In genomic region chr11:65355013-65355775, GRCh38 we compare ENCODE assay signal across 8 cellular contexts. TPM values are rescaled to one million over a fixed set of nuclear protein-coding genes. Genes with fewer than 3 reads are reported as not detected.
A peak's percentile ranks its signal among the peaks of the same experiment; 100 is the strongest.
DNase-seq lines count a peak whose midpoint lies in the region; ATAC-seq, FAIRE-seq and TF ChIP-seq lines count a peak whose summit lies in the region.

No MANE protein-coding gene starts in this region.

- peak; percentile 55 for DNase-seq in CD1c-positive myeloid dendritic cell (ENCODE audit: extremely low spot score)
- DNase-seq in IMR-90: no peak
- no peak for DNase-seq in RWPE2 (ENCODE audit: low spot score)
- peak; percentile 70 for DNase-seq in activated naive CD4-positive, alpha-beta T cell treated with anti-CD3 and anti-CD28 coated beads, Interleukin-2, amount 50 U/mL, for 16 hours
- DNase-seq in left ventricle myocardium superior: peak; percentile 51
- DNase-seq in small intestine: peak; percentile 51
- no peak for DNase-seq in medulla oblongata (ENCODE audit: extremely low spot score)

- peak overlapping the region; percentile 92 for H2AFZ ChIP-seq in IMR-90 (replicated peaks; ENCODE audit: low read length, poor library complexity)

- H3K4me1 ChIP-seq in IMR-90 (ENCODE audit: control insufficient read depth, insufficient read depth, low read length): peaks cover 8% of the 10 kb centered on the region
- no peaks in the 10 kb centered on the region for H3K4me1 ChIP-seq in RWPE2 (ENCODE audit: insufficient read depth, poor library complexity, severe bottlenecking)
- peaks cover 4 to 15% of the 10 kb centered on the region in 2 donors for H3K4me1 ChIP-seq in small intestine (ENCODE audit: control insufficient read depth in 2 of 2, insufficient read depth in 1 of 2, low read depth in 1 of 2, low read length in 1 of 2)

- no peak for TF ChIP-seq RAD21 in IMR-90 (IDR thresholded peaks at IDR 0.05; ENCODE audit: low read length)

- no peak for FAIRE-seq in small intestine (lab: Jason Lieb, UNC)

- TF ChIP-seq POLR2A in IMR-90 (IDR thresholded peaks at IDR 0.05; ENCODE audit: low read depth, low read length): no peak

- peak overlapping the region; percentile 98 for H3K4me2 ChIP-seq in IMR-90 (ENCODE audit: low read depth, low read length)

- no peak overlapping the region for H2BK120ac ChIP-seq in IMR-90 (ENCODE audit: low read depth, low read length)

- H3K79me1 ChIP-seq in IMR-90 (ENCODE audit: low read depth in 1 of 2, low read length in 2 of 2): 0 out of 4 replicates have a peak, but pooled peaks cover 0 to 4% of the 10 kb centered on the region in 2 experiments

- H2BK15ac ChIP-seq in IMR-90 (ENCODE audit: low read depth, low read length): no peak overlapping the region

- TF ChIP-seq CTCF in IMR-90 (conservative IDR thresholded peaks at IDR 0.05; ENCODE audit: low read depth, low read length): no peak
- TF ChIP-seq CTCF in RWPE2 (IDR thresholded peaks at IDR 0.05; ENCODE audit: poor library complexity, severe bottlenecking): no peak

- no peak overlapping the region for H2BK20ac ChIP-seq in IMR-90 (ENCODE audit: low read depth, low read length)

- H3K9me1 ChIP-seq in IMR-90 (ENCODE audit: insufficient read depth, low read length): peaks cover 9% of the 10 kb centered on the region; the same call in 1 of the 2 replicates

- H2BK5ac ChIP-seq in IMR-90 (ENCODE audit: low read depth, low read length, poor library complexity, severe bottlenecking): no peak overlapping the region

- CTCF ChIA-PET in IMR-90 (lab: Yijun Ruan, JAX): no interaction called here

- H4K5ac ChIP-seq in IMR-90 (ENCODE audit: low read depth, low read length): no peak overlapping the region

- WGBS in IMR-90 (ENCODE audit: extremely low coverage in 2 of 2, insufficient read length in 1 of 2), 2 experiments: 1% methylated on average over 34 of the region's 47 CpGs; no CpG with 5 or more reads in 1 of the 2 experiments
- WGBS in small intestine, 3 donors: 2 to 3% (median 2%) methylated on average over 36 to 47 of the region's 47 CpGs

- no peak overlapping the region for H3K4ac ChIP-seq in IMR-90 (ENCODE audit: low read depth, low read length)

- no peak overlapping the region for H4K8ac ChIP-seq in IMR-90 (ENCODE audit: low read depth in 2 of 2, low read length in 2 of 2)

- intact Hi-C loops in IMR-90 (cut with micrococcal nuclease) (no loop called here), left ventricle myocardium superior (cut with micrococcal nuclease) (no loop called here)

- H4K20me1 ChIP-seq in IMR-90 (ENCODE audit: insufficient read depth, low read length): peaks cover 15% of the 10 kb centered on the region

- no TSS peak for BruUV-seq in IMR-90 (replicated peaks; lab: Mats Ljungman, UMichigan)

- peaks cover 19% of the 10 kb centered on the region for H3K36me3 ChIP-seq in IMR-90 (ENCODE audit: control insufficient read depth, insufficient read depth, low read length)
- H3K36me3 ChIP-seq in RWPE2 (ENCODE audit: low read depth): peaks cover 24% of the 10 kb centered on the region
- peaks cover 6 to 9% of the 10 kb centered on the region in 2 donors for H3K36me3 ChIP-seq in small intestine (ENCODE audit: control insufficient read depth in 2 of 2, insufficient read depth in 2 of 2, low read length in 2 of 2)

- POLR2A ChIA-PET in IMR-90 (lab: Charles Lee; ENCODE audit: unreplicated experiment): interaction anchor here (2.8 kb wide), 1 partner anchor 144 kb away, joined by 10 read pairs; the partner anchor contains the start of gene MALAT1

- H4K91ac ChIP-seq in IMR-90 (ENCODE audit: insufficient read depth, low read depth, low read length): no peak overlapping the region

- 0 out of 2 replicates have a peak overlapping the region, but pooled peaks have one; percentile 40 for H3K9ac ChIP-seq in IMR-90 (ENCODE audit: low read depth, low read length)

- H3K14ac ChIP-seq in IMR-90 (replicated peaks; ENCODE audit: low read depth, low read length): no peak overlapping the region

- no peak overlapping the region for H3K23ac ChIP-seq in IMR-90 (ENCODE audit: low read depth, low read length)

- H3K4me3 ChIP-seq in IMR-90 (ENCODE audit: insufficient read depth, low read depth, low read length) (peak overlapping the region; percentile 72), RWPE2 (ENCODE audit: severe bottlenecking) (peak overlapping the region; percentile 44), small intestine (ENCODE audit: low read depth in 1 of 2, low read length in 2 of 2) (peak overlapping the region; percentile 59 to 68)

- H2AK5ac ChIP-seq in IMR-90 (ENCODE audit: low read depth, low read length): no peak overlapping the region

- no peak overlapping the region for H3K18ac ChIP-seq in IMR-90 (ENCODE audit: low read depth, low read length)

- ATAC-seq in GM21367 (IDR thresholded peaks at IDR 0.05; ENCODE audit: unreplicated experiment): peak; percentile 15
- no peak for ATAC-seq in IMR-90 (ENCODE audit: low read depth)
- ATAC-seq in RWPE2 (ENCODE audit: low read depth): no peak; the same call in 2 of the 3 replicates
- peak; percentile 4 for ATAC-seq in left ventricle myocardium superior

- no peak overlapping the region for H3K27ac ChIP-seq in IMR-90 (ENCODE audit: insufficient read depth, low read length)
- H3K27ac ChIP-seq in RWPE2 (ENCODE audit: poor library complexity, severe bottlenecking): no peak overlapping the region
- H3K27ac ChIP-seq in small intestine (ENCODE audit: low read depth in 1 of 2, low read length in 1 of 2): peak overlapping the region; percentile 30 to 79

- dilution Hi-C loops in IMR-90 (cut with HindIII; ENCODE audit: low sequenced_read_pairs, unreplicated experiment): no loop called here

- H3K9me3 ChIP-seq in IMR-90 (ENCODE audit: control insufficient read depth, insufficient read depth, low read length) (no peaks in the 10 kb centered on the region), RWPE2 (ENCODE audit: severe bottlenecking) (no peaks in the 10 kb centered on the region), small intestine (ENCODE audit: control insufficient read depth, low read depth) (no peaks in the 10 kb centered on the region)

- no peak overlapping the region for H3K56ac ChIP-seq in IMR-90 (ENCODE audit: extremely low read depth, insufficient read depth, low read length)

- H2AK9ac ChIP-seq in IMR-90 (replicated peaks; ENCODE audit: low read depth, low read length, poor library complexity): peak overlapping the region; percentile 81

- peaks cover 22% of the 10 kb centered on the region for H3K27me3 ChIP-seq in IMR-90 (ENCODE audit: control insufficient read depth, insufficient read depth, low read length)
- peaks cover 3% of the 10 kb centered on the region for H3K27me3 ChIP-seq in RWPE2 (ENCODE audit: insufficient read depth, poor library complexity, severe bottlenecking)
- H3K27me3 ChIP-seq in small intestine (ENCODE audit: control insufficient read depth in 2 of 2, insufficient read depth in 2 of 2, low read length in 2 of 2): no peaks in the 10 kb centered on the region

- in situ Hi-C loops in IMR-90 (cut with MboI; ENCODE audit: low sequenced_read_pairs): no loop called here

TF ChIP-seq in IMR-90, 13 proteins besides CTCF, POLR2A, EP300 and RAD21 (continues in another document):
- TF ChIP-seq MAZ (IDR thresholded peaks at IDR 0.05; ENCODE audit: borderline replicate concordance, low read depth, low read length) (no peak), RFX5 (IDR thresholded peaks at IDR 0.05; ENCODE audit: low read depth, low read length) (no peak), CEBPB (IDR thresholded peaks at IDR 0.05; ENCODE audit: low read depth, low read length) (no peak), NFE2L2 (IDR thresholded peaks at IDR 0.05; ENCODE audit: low read depth, low read length) (no peak), MAFK (IDR thresholded peaks at IDR 0.05; ENCODE audit: low read depth, low read length) (no peak), CHD1 (IDR thresholded peaks at IDR 0.05; ENCODE audit: low read depth, low read length) (no peak), RCOR1 (IDR thresholded peaks at IDR 0.05; ENCODE audit: insufficient replicate concordance, low read length) (no peak), MXI1 (IDR thresholded peaks at IDR 0.05; ENCODE audit: borderline replicate concordance, low read depth, low read length) (no peak), FOS (IDR thresholded peaks at IDR 0.05; ENCODE audit: low read depth, low read length) (no peak)

RNA-seq across cellular contexts. Expression of gene TIGD3, which starts 0.6 kb away (rescaled TPM):
- 0.28 TPM in 1 of 2 replicates, not detected in the other for total RNA-seq in IMR-90 (2012; rRNA removed)
- polyA plus RNA-seq in IMR-90 (2012; rRNA removed): 0.12 TPM in 1 of 2 replicates, not detected in the other
- 0.06 and 0.11 TPM in 2 replicates for polyA plus RNA-seq in IMR-90 (2012; cell fraction: cytosol; rRNA removed)
- 0.46 and 0.78 TPM in 2 replicates for polyA plus RNA-seq in IMR-90 (2012; cell fraction: nucleus; rRNA removed; ENCODE audit: low replicate concordance)
- 0.97 TPM for total RNA-seq in left ventricle myocardium superior
- 1 to 10 TPM; 2.1 to 9.4 (median 5.1) TPM for polyA plus RNA-seq in small intestine

RNA-seq across cellular contexts. Expression of gene DPF2, which starts 21.5 kb away (rescaled TPM):
- total RNA-seq in IMR-90 (2012; rRNA removed): 37.2 and 42.8 TPM in 2 replicates
- polyA plus RNA-seq in IMR-90 (2012; rRNA removed): 54.3 and 62.5 TPM in 2 replicates
- 41.8 and 53.8 TPM in 2 replicates for polyA plus RNA-seq in IMR-90 (2012; cell fraction: cytosol; rRNA removed)
- polyA plus RNA-seq in IMR-90 (2012; cell fraction: nucleus; rRNA removed; ENCODE audit: low replicate concordance): 72.6 and 78.3 TPM in 2 replicates
- total RNA-seq in left ventricle myocardium superior: 53.9 TPM
- polyA plus RNA-seq in small intestine: 10 to 100 TPM; 12.5 to 22.6 (median 17.6) TPM

RNA-seq across cellular contexts. Expression of gene SLC25A45, which starts 27.3 kb away (rescaled TPM):
- total RNA-seq in IMR-90 (2012; rRNA removed) (0.56 and 0.72 TPM in 2 replicates), left ventricle myocardium superior (4.6 TPM)
- polyA plus RNA-seq in IMR-90 (2012; rRNA removed) (1.2 and 1.3 TPM in 2 replicates), small intestine (10 to 100 TPM; 13.9 to 26.2 (median 18.1) TPM)
- 0.69 and 1.5 TPM in 2 replicates for polyA plus RNA-seq in IMR-90 (2012; cell fraction: cytosol; rRNA removed)
- polyA plus RNA-seq in IMR-90 (2012; cell fraction: nucleus; rRNA removed; ENCODE audit: low replicate concordance): 5.8 and 7.2 TPM in 2 replicates

RNA-seq across cellular contexts. Expression of gene FRMD8, which starts 31.2 kb away (rescaled TPM):
- total RNA-seq in IMR-90 (2012; rRNA removed) (10.8 and 11.3 TPM in 2 replicates), left ventricle myocardium superior (9.7 TPM)
- polyA plus RNA-seq in IMR-90 (2012; rRNA removed) (19.8 and 22.5 TPM in 2 replicates), small intestine (10 to 100 TPM; 24.4 to 31.1 (median 27.7) TPM)
- 30.0 and 36.2 TPM in 2 replicates for polyA plus RNA-seq in IMR-90 (2012; cell fraction: cytosol; rRNA removed)
- 33.2 and 66.1 TPM in 2 replicates for polyA plus RNA-seq in IMR-90 (2012; cell fraction: nucleus; rRNA removed; ENCODE audit: low replicate concordance)

RNA-seq across cellular contexts. Expression of gene CDC42EP2, which starts 40.5 kb away (rescaled TPM):
- 5.2 and 5.3 TPM in 2 replicates for total RNA-seq in IMR-90 (2012; rRNA removed)
- 27.5 and 31.3 TPM in 2 replicates for polyA plus RNA-seq in IMR-90 (2012; rRNA removed)
- 21.0 and 67.9 TPM in 2 replicates for polyA plus RNA-seq in IMR-90 (2012; cell fraction: cytosol; rRNA removed)
- polyA plus RNA-seq in IMR-90 (2012; cell fraction: nucleus; rRNA removed; ENCODE audit: low replicate concordance): 50.4 and 79.5 TPM in 2 replicates
- total RNA-seq in left ventricle myocardium superior: 13.0 TPM
- polyA plus RNA-seq in small intestine: 10 to 100 TPM; 22.2 to 39.4 (median 29.1) TPM

Comparison
In these comparisons a context has a peak if more than half of its experiments do, and no peak if none do; other contexts are left out.
1. DNase-seq: peak in CD1c-positive myeloid dendritic cell (single experiment), activated naive CD4-positive, alpha-beta T cell treated with anti-CD3 and anti-CD28 coated beads, Interleukin-2, amount 50 U/mL, for 16 hours (single experiment), left ventricle myocardium superior (single experiment) and small intestine (single experiment); none in IMR-90 (single experiment), RWPE2 (single experiment) and medulla oblongata (single experiment).
2. ATAC-seq: peak in GM21367 (single experiment) and left ventricle myocardium superior (single experiment); none in IMR-90 (single experiment) and RWPE2 (single experiment).
3. H3K27ac ChIP-seq: peak in small intestine (2 of 2); none in IMR-90 (single experiment) and RWPE2 (single experiment).
4. Peak in every context shown above with its lines, with median percentiles within 50 percentile points of each other: H3K4me3 ChIP-seq.